ENCODE assay signal across 1 cellular context in genomic region chr17:82627405-82627804, GRCh38.
TF ChIP-seq lines count a peak whose summit lies in the region.

No MANE protein-coding gene starts in this region.

TF ChIP-seq in GM12878, 131 proteins besides CTCF, POLR2A, EP300 and RAD21:
- TF ChIP-seq POLR2AphosphoS5 (IDR thresholded peaks at IDR 0.05; ENCODE audit: low read length) (0 out of 2 replicates have a peak, but pooled peaks have one; percentile 22), ZZZ3 (IDR thresholded peaks at IDR 0.05; ENCODE audit: control insufficient read depth, insufficient read length, low read depth) (no peak)
